In the genomic region with DNA sequence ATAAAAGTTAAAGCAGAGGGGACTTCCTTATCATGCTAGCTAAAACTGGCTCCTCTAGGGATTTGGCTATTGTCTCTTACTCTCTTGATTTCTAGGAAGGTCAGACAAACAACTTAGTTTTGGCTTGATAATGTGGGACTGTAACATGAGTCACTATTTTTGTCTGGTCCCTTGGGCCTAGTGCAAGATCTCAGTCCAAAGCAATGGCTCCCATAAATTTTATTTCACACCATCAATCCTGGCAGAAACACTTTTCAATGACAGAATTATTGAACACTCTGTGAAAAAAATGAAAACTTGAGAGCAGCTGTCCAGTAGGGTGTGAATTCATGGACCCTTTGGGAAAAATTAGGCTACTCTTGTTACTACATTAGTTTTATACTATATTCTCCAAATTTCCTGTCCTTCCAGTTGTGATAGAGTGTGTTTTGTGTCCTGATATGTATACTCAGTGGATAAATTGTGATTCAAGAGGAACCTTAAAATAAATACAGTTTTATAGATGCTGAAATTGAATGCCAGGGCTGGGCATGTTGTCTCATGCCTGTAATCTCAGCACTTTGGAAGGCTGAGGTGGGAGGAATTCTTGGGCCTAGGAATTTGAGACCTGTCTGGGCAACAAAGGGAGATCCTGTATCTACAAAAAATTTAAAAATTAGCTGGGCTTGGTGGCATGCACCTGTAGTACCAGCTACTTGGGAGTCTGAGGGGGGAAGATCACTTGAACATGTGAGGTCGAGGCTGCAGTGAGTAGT, we compare ENCODE assay signal across 1 cellular context.
A peak's percentile ranks its signal among the peaks of the same experiment; 100 is the strongest.
TF ChIP-seq lines count a peak whose summit lies in the region.

No MANE protein-coding gene starts in this region.

TF ChIP-seq in HEK293, 187 proteins besides CTCF, POLR2A, EP300 and RAD21 (continued from another document):
- TF ChIP-seq, protein P1, sequence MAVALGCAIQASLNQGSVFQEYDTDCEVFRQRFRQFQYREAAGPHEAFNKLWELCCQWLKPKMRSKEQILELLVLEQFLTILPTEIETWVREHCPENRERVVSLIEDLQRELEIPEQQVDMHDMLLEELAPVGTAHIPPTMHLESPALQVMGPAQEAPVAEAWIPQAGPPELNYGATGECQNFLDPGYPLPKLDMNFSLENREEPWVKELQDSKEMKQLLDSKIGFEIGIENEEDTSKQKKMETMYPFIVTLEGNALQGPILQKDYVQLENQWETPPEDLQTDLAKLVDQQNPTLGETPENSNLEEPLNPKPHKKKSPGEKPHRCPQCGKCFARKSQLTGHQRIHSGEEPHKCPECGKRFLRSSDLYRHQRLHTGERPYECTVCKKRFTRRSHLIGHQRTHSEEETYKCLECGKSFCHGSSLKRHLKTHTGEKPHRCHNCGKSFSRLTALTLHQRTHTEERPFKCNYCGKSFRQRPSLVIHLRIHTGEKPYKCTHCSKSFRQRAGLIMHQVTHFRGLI (tag by site-specific recombination; IDR thresholded peaks at IDR 0.05), result peak; percentile 21; the same call in 1 of the 2 replicates
- TF ChIP-seq ZNF239 (tag by site-specific recombination; IDR thresholded peaks at IDR 0.05) (no peak), ZNF221 (tag by site-specific recombination; IDR thresholded peaks at IDR 0.05; ENCODE audit: borderline replicate concordance) (no peak), ZNF513 (tag by site-specific recombination; IDR thresholded peaks at IDR 0.05) (peak; percentile 40; the same call in 1 of the 2 replicates), ZNF555 (tag by site-specific recombination; conservative IDR thresholded peaks at IDR 0.05) (no peak), PRDM10 (tag by site-specific recombination; IDR thresholded peaks at IDR 0.05) (no peak), ZNF174 (tag by site-specific recombination; IDR thresholded peaks at IDR 0.05) (no peak), ZNF488 (tag by site-specific recombination; IDR thresholded peaks at IDR 0.05) (no peak), ZNF776 (tag by site-specific recombination; IDR thresholded peaks at IDR 0.05; ENCODE audit: borderline replicate concordance) (no peak), SP3 (tag by site-specific recombination; IDR thresholded peaks at IDR 0.05) (no peak), SALL2 (tag by site-specific recombination; IDR thresholded peaks at IDR 0.05; ENCODE audit: borderline replicate concordance) (no peak), ZNF121 (tag by site-specific recombination; IDR thresholded peaks at IDR 0.05) (0 out of 2 replicates have a peak, but pooled peaks have one; percentile 13), ZFP3 (tag by site-specific recombination; IDR thresholded peaks at IDR 0.05; ENCODE audit: low read depth) (no peak), ZNF146 (tag by site-specific recombination; IDR thresholded peaks at IDR 0.05) (0 out of 2 replicates have a peak, but pooled peaks have one; percentile 14), ZNF433 (tag by site-specific recombination; IDR thresholded peaks at IDR 0.05; ENCODE audit: low read depth) (no peak), ZFP37 (tag by site-specific recombination; IDR thresholded peaks at IDR 0.05) (no peak), ZNF785 (tag by site-specific recombination; IDR thresholded peaks at IDR 0.05) (no peak), ZNF777 (tag by site-specific recombination; IDR thresholded peaks at IDR 0.05; ENCODE audit: borderline replicate concordance) (no peak), ATF2 (tag by site-specific recombination; IDR thresholded peaks at IDR 0.05; ENCODE audit: low read depth) (peak; percentile 34; the same call in 1 of the 2 replicates), ZNF843 (tag by site-specific recombination; IDR thresholded peaks at IDR 0.05) (peak; percentile 97), ZNF610 (tag by site-specific recombination; IDR thresholded peaks at IDR 0.05; ENCODE audit: borderline replicate concordance) (no peak), ZNF561 (tag by site-specific recombination; IDR thresholded peaks at IDR 0.05; ENCODE audit: borderline replicate concordance) (peak; percentile 92), TRIM28 (IDR thresholded peaks at IDR 0.05; ENCODE audit: borderline replicate concordance, low read length) (peak; percentile 43; the same call in 1 of the 2 replicates), BCL11A (tag by site-specific recombination; IDR thresholded peaks at IDR 0.05; ENCODE audit: low read depth) (0 out of 2 replicates have a peak, but pooled peaks have one; percentile 44), ZNF169 (tag by site-specific recombination; IDR thresholded peaks at IDR 0.05) (no peak), ZNF585B (tag by site-specific recombination; IDR thresholded peaks at IDR 0.05) (no peak), ZNF76 (tag by site-specific recombination; IDR thresholded peaks at IDR 0.05; ENCODE audit: borderline replicate concordance, low read depth) (no peak), ZNF830 (tag by site-specific recombination; IDR thresholded peaks at IDR 0.05; ENCODE audit: low read depth) (no peak), KLF10 (tag by site-specific recombination; IDR thresholded peaks at IDR 0.05) (peak; percentile 79), BCL11B (tag by site-specific recombination; IDR thresholded peaks at IDR 0.05; ENCODE audit: low read depth) (no peak)
- TF ChIP-seq, protein P2, sequence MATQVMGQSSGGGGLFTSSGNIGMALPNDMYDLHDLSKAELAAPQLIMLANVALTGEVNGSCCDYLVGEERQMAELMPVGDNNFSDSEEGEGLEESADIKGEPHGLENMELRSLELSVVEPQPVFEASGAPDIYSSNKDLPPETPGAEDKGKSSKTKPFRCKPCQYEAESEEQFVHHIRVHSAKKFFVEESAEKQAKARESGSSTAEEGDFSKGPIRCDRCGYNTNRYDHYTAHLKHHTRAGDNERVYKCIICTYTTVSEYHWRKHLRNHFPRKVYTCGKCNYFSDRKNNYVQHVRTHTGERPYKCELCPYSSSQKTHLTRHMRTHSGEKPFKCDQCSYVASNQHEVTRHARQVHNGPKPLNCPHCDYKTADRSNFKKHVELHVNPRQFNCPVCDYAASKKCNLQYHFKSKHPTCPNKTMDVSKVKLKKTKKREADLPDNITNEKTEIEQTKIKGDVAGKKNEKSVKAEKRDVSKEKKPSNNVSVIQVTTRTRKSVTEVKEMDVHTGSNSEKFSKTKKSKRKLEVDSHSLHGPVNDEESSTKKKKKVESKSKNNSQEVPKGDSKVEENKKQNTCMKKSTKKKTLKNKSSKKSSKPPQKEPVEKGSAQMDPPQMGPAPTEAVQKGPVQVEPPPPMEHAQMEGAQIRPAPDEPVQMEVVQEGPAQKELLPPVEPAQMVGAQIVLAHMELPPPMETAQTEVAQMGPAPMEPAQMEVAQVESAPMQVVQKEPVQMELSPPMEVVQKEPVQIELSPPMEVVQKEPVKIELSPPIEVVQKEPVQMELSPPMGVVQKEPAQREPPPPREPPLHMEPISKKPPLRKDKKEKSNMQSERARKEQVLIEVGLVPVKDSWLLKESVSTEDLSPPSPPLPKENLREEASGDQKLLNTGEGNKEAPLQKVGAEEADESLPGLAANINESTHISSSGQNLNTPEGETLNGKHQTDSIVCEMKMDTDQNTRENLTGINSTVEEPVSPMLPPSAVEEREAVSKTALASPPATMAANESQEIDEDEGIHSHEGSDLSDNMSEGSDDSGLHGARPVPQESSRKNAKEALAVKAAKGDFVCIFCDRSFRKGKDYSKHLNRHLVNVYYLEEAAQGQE (tag by site-specific recombination; IDR thresholded peaks at IDR 0.05), result no peak
